In genomic region chr5:73909474-73909873, GRCh38 we compare ENCODE assay signal across 14 cellular contexts.
A peak's percentile ranks its signal among the peaks of the same experiment; 100 is the strongest.
DNase-seq lines count a peak whose midpoint lies in the region; ATAC-seq and TF ChIP-seq lines count a peak whose summit lies in the region.
"Had no signal": no experiment of that assay in that cellular context is flagged by ENCODE, and none has a peak within 500 bp of the region (broad histone marks: within the 10 kb centered on the region; RNA-seq: fewer than 3 reads in every experiment).

No MANE protein-coding gene starts in this region.

- peak overlapping the region; percentile 52 for H3K23ac ChIP-seq in neuronal stem cell (ENCODE audit: low read depth, low read length, poor library complexity)

- H3K4me3 ChIP-seq in right cardiac atrium (ENCODE audit: low read length) (no peak overlapping the region), endodermal cell (ENCODE audit: low read length) (no peak overlapping the region), neuronal stem cell (ENCODE audit: low read length in 2 of 2) (no peak overlapping the region), aorta (ENCODE audit: low read length in 2 of 2) (no peak overlapping the region)
- H3K4me3 ChIP-seq: BLaER1 had no signal

- no peak overlapping the region for H3K27ac Mint-ChIP-seq in endodermal cell
- H3K27ac Mint-ChIP-seq: CD8-positive, alpha-beta memory T cell; IgD-negative memory B cell had no signal

- intact Hi-C loops in right cardiac atrium (cut with DNase I): loop anchor here in 1 of 4 donors (10.0 kb wide), 1 partner anchor 125 kb away; no protein-coding TSS in a partner anchor
- intact Hi-C loops in Right ventricle myocardium inferior (cut with DNase I): loop anchor here (10.0 kb wide), 2 partner anchors 125 to 1005 kb away; no protein-coding TSS in a partner anchor
- intact Hi-C loops in aorta (cut with DNase I): loop anchor here (10.0 kb wide), 1 partner anchor 125 kb away; no protein-coding TSS in a partner anchor

- H2AFZ ChIP-seq in neuronal stem cell (ENCODE audit: low read length): no peak overlapping the region

- peak overlapping the region; percentile 65 for H4K8ac ChIP-seq in neuronal stem cell (ENCODE audit: low read depth, low read length)

- peak overlapping the region; percentile 16 for H2BK120ac ChIP-seq in neuronal stem cell (ENCODE audit: low read depth, low read length)

- DNase-seq in right cardiac atrium (peak in 2 of 3 donors; percentile 27 to 49), Right ventricle myocardium inferior (ENCODE audit: missing footprints) (no peak), endodermal cell (peak; percentile 50), neuronal stem cell (ENCODE audit: low spot score) (no peak), aorta (no peak), nucleus accumbens (lab: John Stamatoyannopoulos, UW) (no peak), NCI-H2107 treated with DMSO at 0.1 percent for 48 hours (lab: John Stamatoyannopoulos, UW; ENCODE audit: unreplicated experiment) (no peak)
- DNase-seq: 8988T; AML-193; Caco-2; CD8-positive, alpha-beta memory T cell had no signal

- peak overlapping the region; percentile 31 for H3K14ac ChIP-seq in neuronal stem cell (ENCODE audit: low read length)

- no peak overlapping the region for H3K4ac ChIP-seq in neuronal stem cell (ENCODE audit: low read length)

- H2AK5ac ChIP-seq in neuronal stem cell (ENCODE audit: low read depth, low read length): peak overlapping the region; percentile 96

- peaks cover 8% of the 10 kb centered on the region for H3K4me1 Mint-ChIP-seq in endodermal cell
- H3K4me1 Mint-ChIP-seq: IgD-negative memory B cell had no signal

- H3K9me3 Mint-ChIP-seq in endodermal cell: peaks cover 3% of the 10 kb centered on the region
- H3K9me3 Mint-ChIP-seq: CD8-positive, alpha-beta memory T cell had no signal

- H3K4me1 ChIP-seq in right cardiac atrium (ENCODE audit: control insufficient read depth, insufficient read depth, low read length) (no peaks in the 10 kb centered on the region), endodermal cell (ENCODE audit: control insufficient read depth, insufficient read depth, low read length) (peaks cover 4% of the 10 kb centered on the region), neuronal stem cell (ENCODE audit: control insufficient read depth in 2 of 2, insufficient read depth in 1 of 2, low read depth in 1 of 2, low read length in 2 of 2) (no peaks in the 10 kb centered on the region), aorta (ENCODE audit: control insufficient read depth in 1 of 2, insufficient read depth in 2 of 2, low read length in 2 of 2) (no peaks in the 10 kb centered on the region)
- H3K4me1 ChIP-seq: Caco-2 had no signal

- TF ChIP-seq CTCF in endodermal cell (conservative IDR thresholded peaks at IDR 0.05): no peak

- H3K9me3 ChIP-seq in right cardiac atrium (ENCODE audit: control insufficient read depth, low read length): no peaks in the 10 kb centered on the region
- peaks cover 15% of the 10 kb centered on the region for H3K9me3 ChIP-seq in endodermal cell (ENCODE audit: control insufficient read depth, low read length)
- H3K9me3 ChIP-seq in neuronal stem cell (replicated peaks in 1 of 2; ENCODE audit: control insufficient read depth in 2 of 2, insufficient read depth in 1 of 2, low read depth in 1 of 2, low read length in 2 of 2): no peaks in the 10 kb centered on the region
- no peaks in the 10 kb centered on the region for H3K9me3 ChIP-seq in aorta (ENCODE audit: control insufficient read depth, low read length)
- H3K9me3 ChIP-seq: BLaER1, Caco-2 had no signal

- 98% methylated on average over 27 of the region's 27 CpGs for WGBS in right cardiac atrium
- WGBS in endodermal cell (ENCODE audit: insufficient coverage in 1 of 2, insufficient read length in 1 of 2), 2 experiments: 97% methylated on average over 22 to 27 of the region's 27 CpGs
- no CpG with 5 or more reads among the region's 27 CpGs for WGBS in neuronal stem cell (ENCODE audit: extremely low coverage in 2 of 2, insufficient read length in 2 of 2, insufficient replicate concordance in 1 of 2), 2 donors
- WGBS in aorta, 2 donors: 98% methylated on average over 26 to 27 of the region's 27 CpGs

- peak overlapping the region; percentile 97 for H2BK12ac ChIP-seq in neuronal stem cell (ENCODE audit: low read length)

- no peak overlapping the region for H3K4me2 ChIP-seq in neuronal stem cell (ENCODE audit: insufficient read depth, low read length, poor library complexity, severe bottlenecking)
- H3K4me2 ChIP-seq: BLaER1 had no signal

- no peak overlapping the region for H2BK15ac ChIP-seq in neuronal stem cell (ENCODE audit: low read length)

- H3K27me3 Mint-ChIP-seq in endodermal cell (ENCODE audit: insufficient read depth): no peaks in the 10 kb centered on the region
- H3K27me3 Mint-ChIP-seq: CD8-positive, alpha-beta memory T cell had no signal

- peaks cover 1% of the 10 kb centered on the region for H3K79me1 ChIP-seq in neuronal stem cell (ENCODE audit: low read depth, low read length)

- H3K27ac ChIP-seq in right cardiac atrium (ENCODE audit: low read length) (no peak overlapping the region), endodermal cell (ENCODE audit: low read depth, low read length) (no peak overlapping the region), neuronal stem cell (replicated peaks; ENCODE audit: low read length) (no peak overlapping the region), aorta (ENCODE audit: low read depth in 1 of 2, low read length in 2 of 2) (no peak overlapping the region)
- H3K27ac ChIP-seq: BLaER1 had no signal

- H3K18ac ChIP-seq in neuronal stem cell (ENCODE audit: low read length): peak overlapping the region; percentile 85

- peak overlapping the region; percentile 48 for H2BK5ac ChIP-seq in neuronal stem cell (ENCODE audit: low read length)

- H3K36me3 Mint-ChIP-seq in endodermal cell (ENCODE audit: low read depth): no peaks in the 10 kb centered on the region
- H3K36me3 Mint-ChIP-seq: CD8-positive, alpha-beta memory T cell; IgD-negative memory B cell had no signal

- H4K91ac ChIP-seq in neuronal stem cell (ENCODE audit: low read depth, low read length, poor library complexity): no peak overlapping the region

- H3K27me3 ChIP-seq in right cardiac atrium (ENCODE audit: control insufficient read depth, insufficient read depth) (no peaks in the 10 kb centered on the region), endodermal cell (ENCODE audit: control insufficient read depth, insufficient read depth, low read length, poor library complexity, severe bottlenecking) (no peaks in the 10 kb centered on the region), neuronal stem cell (ENCODE audit: control insufficient read depth in 3 of 3, insufficient read depth in 3 of 3, low read depth in 1 of 3, low read length in 3 of 3) (no peaks in the 10 kb centered on the region), aorta (ENCODE audit: control insufficient read depth in 1 of 2, insufficient read depth in 2 of 2, low read length in 1 of 2) (no peaks in the 10 kb centered on the region)
- H3K27me3 ChIP-seq: BLaER1 had no signal

- no peak overlapping the region for H3K9ac ChIP-seq in endodermal cell (ENCODE audit: extremely low read depth, low read length, poor library complexity, severe bottlenecking)
- H3K9ac ChIP-seq in neuronal stem cell (ENCODE audit: low read depth, low read length, poor library complexity): no peak overlapping the region
- H3K9ac ChIP-seq: BLaER1 had no signal

- H3K36me3 ChIP-seq in endodermal cell (ENCODE audit: control insufficient read depth, insufficient read depth, low read length) (no peaks in the 10 kb centered on the region), neuronal stem cell (replicated peaks in 1 of 2; ENCODE audit: control insufficient read depth in 2 of 2, insufficient read depth in 2 of 2, low read length in 2 of 2) (no peaks in the 10 kb centered on the region), aorta (ENCODE audit: control insufficient read depth in 1 of 2, insufficient read depth in 2 of 2, low read length in 1 of 2) (peaks cover 0 to 3% of the 10 kb centered on the region in 2 donors)
- H3K36me3 ChIP-seq: BLaER1 had no signal

- H3K4me3 Mint-ChIP-seq in endodermal cell: no peak overlapping the region
- H3K4me3 Mint-ChIP-seq: CD8-positive, alpha-beta memory T cell; IgD-negative memory B cell had no signal

- ATAC-seq in right cardiac atrium (peak in 1 of 2 donors; percentile 16), Right ventricle myocardium inferior (no peak), aorta (ENCODE audit: low FRiP score) (peak; percentile 29), HG03025 (IDR thresholded peaks at IDR 0.05; ENCODE audit: low FRiP score, unreplicated experiment) (no peak)

Comparison
In these comparisons a context has a peak if more than half of its experiments do, and no peak if none do; other contexts are left out.
1. DNase-seq: peak in right cardiac atrium (2 of 3) and endodermal cell (single experiment); none in Right ventricle myocardium inferior (single experiment), neuronal stem cell (single experiment), aorta (0 of 2), nucleus accumbens (0 of 56) and NCI-H2107 treated with DMSO at 0.1 percent for 48 hours (single experiment).